In genomic region chr12:122700038-122700710, GRCh38 we compare ENCODE assay signal across 9 cellular contexts. TPM values are rescaled to one million over a fixed set of nuclear protein-coding genes. Genes with fewer than 3 reads are reported as not detected.
"Had no signal": no experiment of that assay in that cellular context is flagged by ENCODE, and none has a peak within 500 bp of the region (broad histone marks: within the 10 kb centered on the region; RNA-seq: fewer than 3 reads in every experiment).

No MANE protein-coding gene starts in this region.

RNA-seq across cellular contexts. Expression of gene HCAR2, which starts 3.0 kb away (rescaled TPM):
- total RNA-seq: dermis blood vessel endothelial cell, kidney, occipital lobe, thyroid gland, uterus had no signal
- polyA plus RNA-seq: immature natural killer cell had no signal

RNA-seq across cellular contexts. Expression of gene HCAR3, which starts 16.4 kb away (rescaled TPM):
- total RNA-seq: dermis blood vessel endothelial cell, fibroblast of villous mesenchyme, gastroesophageal sphincter, kidney, uterus had no signal
- polyA plus RNA-seq: immature natural killer cell had no signal

RNA-seq across cellular contexts. Expression of gene HCAR1, which starts 30.5 kb away (rescaled TPM):
- total RNA-seq: cardiac septum, dermis blood vessel endothelial cell had no signal
- polyA plus RNA-seq: immature natural killer cell had no signal
